In the genomic region with DNA sequence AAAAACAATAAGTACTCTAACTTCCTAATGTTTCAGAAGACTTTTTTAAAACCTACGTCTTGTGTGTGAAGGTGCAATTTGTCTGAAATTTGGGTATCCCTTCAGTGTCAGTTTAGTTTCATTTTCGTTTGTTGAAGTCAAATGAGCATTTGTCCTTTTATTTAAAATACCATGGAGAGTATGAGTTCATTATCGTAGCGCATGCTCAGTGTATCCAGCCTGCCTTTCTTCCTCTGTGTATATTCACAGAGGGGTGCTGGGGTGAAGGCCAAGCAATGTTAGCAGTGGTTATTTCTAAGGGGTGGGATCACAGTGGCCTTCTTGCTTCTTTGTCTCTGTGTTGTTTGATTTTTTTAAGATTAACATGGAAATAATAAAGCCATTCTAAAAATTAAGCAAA, we compare ENCODE assay signal across 8 cellular contexts. TPM values are rescaled to one million over a fixed set of nuclear protein-coding genes. Genes with fewer than 3 reads are reported as not detected.
DNase-seq lines count a peak whose midpoint lies in the region; ATAC-seq, FAIRE-seq and TF ChIP-seq lines count a peak whose summit lies in the region.

No MANE protein-coding gene starts in this region.

- H3K9me3 ChIP-seq in A549: no peaks in the 10 kb centered on the region
- H3K9me3 ChIP-seq in HEK293 (ENCODE audit: control insufficient read depth, insufficient read depth, low read depth, low read length): no peaks in the 10 kb centered on the region
- H3K9me3 ChIP-seq in thyroid gland: no peaks in the 10 kb centered on the region

- TF ChIP-seq EP300 in A549 (IDR thresholded peaks at IDR 0.05): no peak

- POLR2A ChIA-PET in A549 (lab: Yijun Ruan, JAX): no interaction called here
- POLR2A ChIA-PET in HEK293 (lab: Yijun Ruan, JAX): no interaction called here

- no peaks in the 10 kb centered on the region for H3K36me3 ChIP-seq in HEK293 (ENCODE audit: control insufficient read depth in 2 of 2, insufficient read depth in 1 of 2, low read length in 2 of 2)
- H3K36me3 ChIP-seq in thyroid gland: no peaks in the 10 kb centered on the region

- H3K36me3 Mint-ChIP-seq in activated naive CD8-positive, alpha-beta T cell treated with anti-CD3 and anti-CD28 coated beads for 36 hours: no peaks in the 10 kb centered on the region

- FAIRE-seq in A549 (lab: Jason Lieb, UNC): no peak

- peak overlapping the region; percentile 27 for H3K4me3 Mint-ChIP-seq in activated naive CD8-positive, alpha-beta T cell treated with anti-CD3 and anti-CD28 coated beads for 36 hours

- H3K27ac ChIP-seq in A549 (no peak overlapping the region), HEK293 (ENCODE audit: extremely low read depth, low read depth, low read length) (no peak overlapping the region), thyroid gland (peak overlapping the region; percentile 71 to 89 (median 84))

- H3K27me3 ChIP-seq in thyroid gland: no peaks in the 10 kb centered on the region

- peak overlapping the region; percentile 35 for H3K27ac Mint-ChIP-seq in activated naive CD8-positive, alpha-beta T cell treated with anti-CD3 and anti-CD28 coated beads for 36 hours

- no peaks in the 10 kb centered on the region for H3K27me3 Mint-ChIP-seq in activated naive CD8-positive, alpha-beta T cell treated with anti-CD3 and anti-CD28 coated beads for 36 hours

- TF ChIP-seq POLR2A in A549 (IDR thresholded peaks at IDR 0.05; ENCODE audit: low read length) (no peak), thyroid gland (IDR thresholded peaks at IDR 0.05) (no peak)

- peak overlapping the region; percentile 39 for H3K4me2 ChIP-seq in A549

- 69% methylated on average over 4 of the region's 4 CpGs for WGBS in A549 (ENCODE audit: missing lambda C conversion rate)
- WGBS in thyroid gland, 2 donors: 22 to 28% methylated on average over 4 of the region's 4 CpGs

- H3K4me1 ChIP-seq in A549: no peaks in the 10 kb centered on the region
- 0 out of 2 replicates have a peak, but pooled peaks cover 3% of the 10 kb centered on the region for H3K4me1 ChIP-seq in HEK293 (ENCODE audit: control insufficient read depth, insufficient read depth, low read length)
- peaks cover 19 to 23% of the 10 kb centered on the region in 2 donors for H3K4me1 ChIP-seq in thyroid gland

- DNase-seq in A549 (ENCODE audit: low read depth in 1 of 2, low spot score in 1 of 2) (no peak), inferior parietal cortex (ENCODE audit: extremely low spot score) (peak; percentile 9), thyroid gland (peak; percentile 47 to 48), activated gamma-delta T cell treated with Interleukin-2 at 50 U/mL for 16 hours (no peak)
- peak; percentile 11 for DNase-seq in activated naive CD8-positive, alpha-beta T cell treated with anti-CD3 and anti-CD28 coated beads for 36 hours

- TF ChIP-seq CTCF in A549 (IDR thresholded peaks at IDR 0.05) (no peak), HEK293 (tag by site-specific recombination; IDR thresholded peaks at IDR 0.05) (no peak), thyroid gland (IDR thresholded peaks at IDR 0.05) (no peak)

- intact Hi-C loops in thyroid gland (cut with DNase I): no loop called here

- ATAC-seq in A549 (no peak), GM21526 (IDR thresholded peaks at IDR 0.05; ENCODE audit: low FRiP score, unreplicated experiment) (no peak), GM18858 (IDR thresholded peaks at IDR 0.05; ENCODE audit: unreplicated experiment) (no peak)

- CTCF ChIA-PET in A549 (lab: Yijun Ruan, JAX) (interaction anchor here (0.9 to 1.1 kb wide), 2 partner anchors 30 to 64 kb away, joined by 3 read pairs; no protein-coding TSS in a partner anchor), HEK293 (lab: Yijun Ruan, JAX) (no interaction called here)

- no peaks in the 10 kb centered on the region for H3K9me3 Mint-ChIP-seq in activated naive CD8-positive, alpha-beta T cell treated with anti-CD3 and anti-CD28 coated beads for 36 hours

- no peak for TF ChIP-seq RAD21 in A549 (conservative IDR thresholded peaks at IDR 0.05 in 1 of 2, IDR thresholded peaks at IDR 0.05 in 1 of 2)

- peaks cover 8% of the 10 kb centered on the region for H3K4me1 Mint-ChIP-seq in activated naive CD8-positive, alpha-beta T cell treated with anti-CD3 and anti-CD28 coated beads for 36 hours

- H3K4me3 ChIP-seq in A549 (no peak overlapping the region), HEK293 (ENCODE audit: low read depth, low read length) (no peak overlapping the region), thyroid gland (replicated peaks in 1 of 3) (no peak overlapping the region)

TF ChIP-seq in A549, 52 proteins besides CTCF, POLR2A, EP300 and RAD21:
- TF ChIP-seq CBX2 (IDR thresholded peaks at IDR 0.05; ENCODE audit: borderline replicate concordance, low read depth): no peak
- TF ChIP-seq, protein P1, sequence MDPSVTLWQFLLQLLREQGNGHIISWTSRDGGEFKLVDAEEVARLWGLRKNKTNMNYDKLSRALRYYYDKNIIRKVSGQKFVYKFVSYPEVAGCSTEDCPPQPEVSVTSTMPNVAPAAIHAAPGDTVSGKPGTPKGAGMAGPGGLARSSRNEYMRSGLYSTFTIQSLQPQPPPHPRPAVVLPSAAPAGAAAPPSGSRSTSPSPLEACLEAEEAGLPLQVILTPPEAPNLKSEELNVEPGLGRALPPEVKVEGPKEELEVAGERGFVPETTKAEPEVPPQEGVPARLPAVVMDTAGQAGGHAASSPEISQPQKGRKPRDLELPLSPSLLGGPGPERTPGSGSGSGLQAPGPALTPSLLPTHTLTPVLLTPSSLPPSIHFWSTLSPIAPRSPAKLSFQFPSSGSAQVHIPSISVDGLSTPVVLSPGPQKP (IDR thresholded peaks at IDR 0.05; ENCODE audit: low read depth, low read length): no peak
- TF ChIP-seq NR3C1 (IDR thresholded peaks at IDR 0.05): no peak
- TF ChIP-seq HEYL (CRISPR knock-in tag; IDR thresholded peaks at IDR 0.05): no peak
- TF ChIP-seq FOSB (CRISPR knock-in tag; IDR thresholded peaks at IDR 0.05): no peak
- no peak for TF ChIP-seq NFE2L2 (conservative IDR thresholded peaks at IDR 0.05; ENCODE audit: low read length)

TF ChIP-seq in HEK293, 187 proteins besides CTCF, POLR2A, EP300 and RAD21:
- TF ChIP-seq ZNF580 (tag by site-specific recombination; IDR thresholded peaks at IDR 0.05): no peak
- TF ChIP-seq, protein P2, sequence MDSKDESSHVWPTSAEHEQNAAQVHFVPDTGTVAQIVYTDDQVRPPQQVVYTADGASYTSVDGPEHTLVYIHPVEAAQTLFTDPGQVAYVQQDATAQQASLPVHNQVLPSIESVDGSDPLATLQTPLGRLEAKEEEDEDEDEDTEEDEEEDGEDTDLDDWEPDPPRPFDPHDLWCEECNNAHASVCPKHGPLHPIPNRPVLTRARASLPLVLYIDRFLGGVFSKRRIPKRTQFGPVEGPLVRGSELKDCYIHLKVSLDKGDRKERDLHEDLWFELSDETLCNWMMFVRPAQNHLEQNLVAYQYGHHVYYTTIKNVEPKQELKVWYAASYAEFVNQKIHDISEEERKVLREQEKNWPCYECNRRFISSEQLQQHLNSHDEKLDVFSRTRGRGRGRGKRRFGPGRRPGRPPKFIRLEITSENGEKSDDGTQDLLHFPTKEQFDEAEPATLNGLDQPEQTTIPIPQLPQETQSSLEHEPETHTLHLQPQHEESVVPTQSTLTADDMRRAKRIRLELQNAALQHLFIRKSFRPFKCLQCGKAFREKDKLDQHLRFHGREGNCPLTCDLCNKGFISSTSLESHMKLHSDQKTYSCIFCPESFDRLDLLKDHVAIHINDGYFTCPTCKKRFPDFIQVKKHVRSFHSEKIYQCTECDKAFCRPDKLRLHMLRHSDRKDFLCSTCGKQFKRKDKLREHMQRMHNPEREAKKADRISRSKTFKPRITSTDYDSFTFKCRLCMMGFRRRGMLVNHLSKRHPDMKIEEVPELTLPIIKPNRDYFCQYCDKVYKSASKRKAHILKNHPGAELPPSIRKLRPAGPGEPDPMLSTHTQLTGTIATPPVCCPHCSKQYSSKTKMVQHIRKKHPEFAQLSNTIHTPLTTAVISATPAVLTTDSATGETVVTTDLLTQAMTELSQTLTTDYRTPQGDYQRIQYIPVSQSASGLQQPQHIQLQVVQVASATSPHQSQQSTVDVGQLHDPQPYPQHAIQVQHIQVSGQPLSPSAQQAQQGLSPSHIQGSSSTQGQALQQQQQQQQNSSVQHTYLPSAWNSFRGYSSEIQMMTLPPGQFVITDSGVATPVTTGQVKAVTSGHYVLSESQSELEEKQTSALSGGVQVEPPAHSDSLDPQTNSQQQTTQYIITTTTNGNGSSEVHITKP (tag by site-specific recombination; IDR thresholded peaks at IDR 0.05): peak; percentile 50

RNA-seq across cellular contexts. Expression of gene CNN3, which starts 43.2 kb away (rescaled TPM):
- polyA plus RNA-seq in A549 (2011; rRNA removed) (59.8 and 61.6 TPM in 2 replicates), A549 (2017; fragmentation: RNase III; extraction: RNeasy Plus Mini Kit Qiagen cat#74134 plus additional on column Dnase treatment) (70.2 to 83.4 TPM (median 78.3 TPM) in 3 replicates)
- polyA plus RNA-seq in A549 (2012; cell fraction: cytosol; rRNA removed): 24.8 and 27.4 TPM in 2 replicates
- polyA plus RNA-seq in A549 (2012; cell fraction: nucleus; rRNA removed): 12.9 and 13.7 TPM in 2 replicates
- polyA minus RNA-seq in A549 (2011; rRNA and poly(A)+ RNA removed): 60.2 and 64.6 TPM in 2 replicates
- 10 to 100 TPM; 12.9 to 15.2 TPM for total RNA-seq in activated naive CD8-positive, alpha-beta T cell treated with anti-CD3 and anti-CD28 coated beads for 36 hours
- 100 to 1,000 TPM; 149 to 257 (median 177) TPM for total RNA-seq in thyroid gland

Comparison
In these comparisons a context has a peak if more than half of its experiments do, and no peak if none do; other contexts are left out.
1. DNase-seq: peak in activated naive CD8-positive, alpha-beta T cell treated with anti-CD3 and anti-CD28 coated beads for 36 hours (single experiment), inferior parietal cortex (single experiment) and thyroid gland (2 of 2); none in A549 (0 of 2) and activated gamma-delta T cell treated with Interleukin-2 at 50 U/mL for 16 hours (single experiment).
2. H3K27ac ChIP-seq: peak in thyroid gland (3 of 3); none in A549 (0 of 2) and HEK293 (single experiment).
3. RNA of gene CNN3, which starts 43.2 kb away (total RNA-seq): 149 to 257 TPM in thyroid gland; 12.9 to 15.2 TPM in activated naive CD8-positive, alpha-beta T cell treated with anti-CD3 and anti-CD28 coated beads for 36 hours; every median in the first group is over 4 times any median in the second.